ENCODE assay signal across 10 cellular contexts in the genomic region with DNA sequence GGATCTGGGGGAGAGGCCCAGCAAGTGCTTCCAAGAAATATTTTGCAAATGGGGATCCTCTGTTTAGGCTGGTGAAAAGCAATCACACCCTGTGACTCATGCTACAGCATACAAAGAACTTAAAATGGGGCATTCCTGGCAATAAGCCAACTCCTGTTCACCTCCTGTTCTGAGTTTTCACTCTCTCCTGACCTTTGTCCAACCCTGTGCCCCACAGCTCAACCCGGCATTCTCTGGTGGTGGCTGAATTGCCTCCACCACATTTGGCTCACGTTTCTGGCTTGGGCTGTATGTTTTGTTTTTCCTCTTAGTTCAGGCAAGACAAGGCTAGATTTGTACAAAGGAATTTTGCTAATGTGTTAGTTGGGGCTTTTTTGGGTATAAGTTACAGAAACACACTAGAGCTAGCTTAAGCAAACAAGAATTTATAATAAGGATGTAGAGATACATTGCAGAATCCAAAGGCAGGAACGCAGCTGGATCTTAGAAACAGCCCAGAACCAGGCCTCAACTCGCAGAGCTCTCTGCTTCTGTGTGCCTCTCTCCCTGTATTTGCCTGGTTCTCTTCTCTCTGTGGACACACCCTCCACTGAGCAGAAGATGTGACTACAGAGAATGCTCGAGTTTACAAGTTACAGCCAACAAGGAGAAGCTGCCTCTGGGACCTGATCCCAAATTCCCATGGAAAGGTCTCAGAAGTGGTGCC. TPM values are rescaled to one million over a fixed set of nuclear protein-coding genes. Genes with fewer than 3 reads are reported as not detected.
A peak's percentile ranks its signal among the peaks of the same experiment; 100 is the strongest.
DNase-seq lines count a peak whose midpoint lies in the region; ATAC-seq and TF ChIP-seq lines count a peak whose summit lies in the region.
"Had no signal": no experiment of that assay in that cellular context is flagged by ENCODE, and none has a peak within 500 bp of the region (broad histone marks: within the 10 kb centered on the region; RNA-seq: fewer than 3 reads in every experiment).

No MANE protein-coding gene starts in this region.

- H3K27me3 ChIP-seq in right atrium auricular region = no peaks in the 10 kb centered on the region

- no peak overlapping the region; the same call in 1 of the 2 replicates for H3K4me3 Mint-ChIP-seq in HFFc6

- no peaks in the 10 kb centered on the region for H3K9me3 ChIP-seq in right atrium auricular region

- ATAC-seq in GM19395 (IDR thresholded peaks at IDR 0.05; ENCODE audit: unreplicated experiment) (no peak), HG03432 (IDR thresholded peaks at IDR 0.05; ENCODE audit: unreplicated experiment) (no peak), GM18502 (IDR thresholded peaks at IDR 0.05; ENCODE audit: poor library complexity, unreplicated experiment) (no peak)

- peaks cover 21% of the 10 kb centered on the region for H3K4me1 Mint-ChIP-seq in HFFc6 (ENCODE audit: low read depth)

- peak overlapping the region; percentile 75 for H3K27ac Mint-ChIP-seq in HFFc6
- H3K27ac Mint-ChIP-seq: activated naive CD4-positive, alpha-beta T cell treated with anti-CD3 and anti-CD28 coated beads, Interleukin-2, amount 50 U/mL, for 72 hours had no signal

- peaks cover 6% of the 10 kb centered on the region; the same call in 1 of the 2 replicates for H3K36me3 Mint-ChIP-seq in HFFc6 (ENCODE audit: low read depth)
- H3K36me3 Mint-ChIP-seq: activated naive CD4-positive, alpha-beta T cell treated with anti-CD3 and anti-CD28 coated beads, Interleukin-2, amount 50 U/mL, for 72 hours had no signal

- H3K27me3 Mint-ChIP-seq in HFFc6 (ENCODE audit: insufficient read depth) = peaks cover 2% of the 10 kb centered on the region

- DNase-seq in HFFc6 (peak; percentile 55), amniotic stem cell (lab: John Stamatoyannopoulos, UW) (peak; percentile 16), right atrium auricular region (ENCODE audit: low spot score) (no peak), stromal cell of bone marrow (ENCODE audit: low read depth) (peak; percentile 72), iPS-NIHi11 (ENCODE audit: low spot score) (no peak)

- no peaks in the 10 kb centered on the region for H3K9me3 Mint-ChIP-seq in HFFc6
- H3K9me3 Mint-ChIP-seq: activated naive CD4-positive, alpha-beta T cell treated with anti-CD3 and anti-CD28 coated beads, Interleukin-2, amount 50 U/mL, for 72 hours had no signal

- no peak overlapping the region for H3K4me3 ChIP-seq in right atrium auricular region

- peaks cover 0 to 40% of the 10 kb centered on the region in 2 donors for H3K4me1 ChIP-seq in right atrium auricular region

- peaks cover 36% of the 10 kb centered on the region for H3K36me3 ChIP-seq in right atrium auricular region

- peak overlapping the region; percentile 19 to 41 for H3K27ac ChIP-seq in right atrium auricular region

- TF ChIP-seq CTCF in HFFc6 (IDR thresholded peaks at IDR 0.05) = no peak
- TF ChIP-seq CTCF in right atrium auricular region (IDR thresholded peaks at IDR 0.05) = no peak

RNA-seq across cellular contexts. Expression of gene ABCC10, which starts 9.4 kb away (rescaled TPM):
- 10 to 100 TPM; 26.2 to 41.6 (median 30.3) TPM for total RNA-seq in HFFc6 (2021; fragmentation: NEBNext Ultra II Directional; extraction: Animal tissue kit (Norgen Biotek cat#: 25700))
- total RNA-seq in right atrium auricular region = 1 to 10 TPM; 7.1 to 7.8 TPM

RNA-seq across cellular contexts. Expression of gene DLK2, which starts 18.6 kb away (rescaled TPM):
- 1 to 10 TPM; 1.8 to 2.9 (median 2.2) TPM for total RNA-seq in HFFc6 (2021; fragmentation: NEBNext Ultra II Directional; extraction: Animal tissue kit (Norgen Biotek cat#: 25700))
- total RNA-seq in right atrium auricular region = 1 to 10 TPM in 1 of 2 donors, not detected in 1; 1.3 TPM
- total RNA-seq: NCI-H460 had no signal

RNA-seq across cellular contexts. Expression of gene TJAP1, which starts 40.6 kb away (rescaled TPM):
- 10 to 100 TPM; 27.0 to 34.3 (median 30.2) TPM for total RNA-seq in HFFc6 (2021; fragmentation: NEBNext Ultra II Directional; extraction: Animal tissue kit (Norgen Biotek cat#: 25700))
- total RNA-seq in right atrium auricular region = 10 to 100 TPM; 15.8 to 22.0 TPM

Comparison
In these comparisons a context has a peak if more than half of its experiments do, and no peak if none do; other contexts are left out.
1. DNase-seq: peak in HFFc6 (single experiment), amniotic stem cell (single experiment) and stromal cell of bone marrow (single experiment); none in right atrium auricular region (single experiment) and iPS-NIHi11 (single experiment).